ENCODE assay signal across 8 cellular contexts in the genomic region with DNA sequence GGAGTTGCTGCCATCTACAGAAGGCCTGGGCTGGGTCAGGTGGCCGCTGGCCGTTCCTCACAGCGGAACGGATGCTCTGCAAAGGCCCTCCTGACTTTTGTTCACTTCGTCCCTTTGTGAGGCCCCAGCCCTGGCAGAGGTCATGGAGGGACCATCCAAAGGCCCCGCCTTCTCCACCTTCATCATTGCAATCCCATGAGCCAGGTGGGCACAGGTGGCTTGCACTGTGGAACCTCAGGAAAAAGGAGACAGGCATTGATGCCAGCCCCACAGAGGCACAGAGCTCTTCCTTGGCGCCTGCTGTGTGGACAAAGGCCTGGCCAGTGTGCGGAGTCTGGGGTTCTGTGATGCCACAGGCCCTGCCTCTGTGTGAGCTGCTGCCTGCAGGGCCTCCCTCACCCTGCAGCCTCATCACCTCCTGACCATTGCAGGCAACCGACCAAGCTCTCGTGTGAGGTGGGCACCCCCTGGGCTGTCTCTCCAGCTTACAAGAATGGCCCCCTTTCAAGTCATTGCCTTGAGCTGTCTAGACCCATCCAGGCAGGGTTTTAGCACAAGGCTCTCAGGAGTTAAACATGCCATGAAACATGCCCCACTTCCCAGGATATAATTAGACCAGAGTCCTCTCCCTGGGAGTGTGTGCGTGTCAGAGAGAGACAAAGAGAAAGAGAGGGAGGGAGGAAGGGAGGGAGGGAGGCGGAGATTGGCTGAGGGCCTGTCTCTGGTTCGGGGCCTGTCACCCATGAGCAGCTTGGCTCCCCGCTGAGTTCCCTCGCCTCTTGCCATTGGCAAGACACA. TPM values are rescaled to one million over a fixed set of nuclear protein-coding genes. Genes with fewer than 3 reads are reported as not detected.
DNase-seq lines count a peak whose midpoint lies in the region; ATAC-seq, FAIRE-seq and TF ChIP-seq lines count a peak whose summit lies in the region.

No MANE protein-coding gene starts in this region.

- peaks cover 21% of the 10 kb centered on the region for H3F3A ChIP-seq in smooth muscle cell (ENCODE audit: low read depth)

- H3K27me3 ChIP-seq in body of pancreas (no peaks in the 10 kb centered on the region), keratinocyte (ENCODE audit: control insufficient read depth, extremely low read depth, insufficient read depth, low read length) (no peaks in the 10 kb centered on the region), smooth muscle cell (ENCODE audit: low read depth) (no peaks in the 10 kb centered on the region)

- no peak overlapping the region; the same call in 1 of the 2 replicates for H3K4me3 ChIP-seq in AG10803 (ENCODE audit: low read length)
- no peak overlapping the region for H3K4me3 ChIP-seq in body of pancreas
- H3K4me3 ChIP-seq in keratinocyte (ENCODE audit: control insufficient read depth in 2 of 3, extremely low read depth in 1 of 3, insufficient read depth in 2 of 3, low read depth in 1 of 3, low read length in 3 of 3) = no peak overlapping the region
- H3K4me3 ChIP-seq in smooth muscle cell = no peak overlapping the region

- H3K79me2 ChIP-seq in keratinocyte (ENCODE audit: control insufficient read depth, insufficient read depth, low read length) (no peaks in the 10 kb centered on the region), smooth muscle cell (ENCODE audit: low read depth) (no peaks in the 10 kb centered on the region)

- H3K4me1 ChIP-seq in body of pancreas = peaks cover 17% of the 10 kb centered on the region
- peaks cover 13% of the 10 kb centered on the region for H3K4me1 ChIP-seq in keratinocyte (ENCODE audit: control insufficient read depth, extremely low read depth, insufficient read depth, low read length)
- peaks cover 19% of the 10 kb centered on the region for H3K4me1 ChIP-seq in smooth muscle cell (ENCODE audit: low read depth)

- dilution Hi-C loops in keratinocyte (cut with MboI; ENCODE audit: extremely low pct_ligation_motif_present, low sequenced_read_pairs) = no loop called here

- no peaks in the 10 kb centered on the region for H3K9me3 ChIP-seq in body of pancreas
- no peaks in the 10 kb centered on the region for H3K9me3 ChIP-seq in keratinocyte (ENCODE audit: control insufficient read depth, low read depth, low read length)
- no peaks in the 10 kb centered on the region for H3K9me3 ChIP-seq in smooth muscle cell (replicated peaks; ENCODE audit: low read depth)

- intact Hi-C loops in body of pancreas (cut with DNase I) = no loop called here

- peak overlapping the region; percentile 6 for H3K4me2 ChIP-seq in keratinocyte (ENCODE audit: control insufficient read depth, extremely low read depth, insufficient read depth, low read depth, low read length)
- peak overlapping the region; percentile 62 for H3K4me2 ChIP-seq in smooth muscle cell

- H3K9ac ChIP-seq in keratinocyte (ENCODE audit: control insufficient read depth, extremely low read depth, insufficient read depth, low read length) = peak overlapping the region; percentile 28
- peak overlapping the region; percentile 69 for H3K9ac ChIP-seq in smooth muscle cell (ENCODE audit: low read depth)

- TF ChIP-seq CTCF in AG10803 (conservative IDR thresholded peaks at IDR 0.05; ENCODE audit: low read length) (no peak), body of pancreas (IDR thresholded peaks at IDR 0.05) (no peak), keratinocyte (optimal IDR thresholded peaks at IDR 0.05 in 1 of 3, IDR thresholded peaks at IDR 0.05 in 1 of 3, conservative IDR thresholded peaks at IDR 0.05 in 1 of 3; ENCODE audit: extremely low read depth in 1 of 3, insufficient read depth in 2 of 3, low read length in 3 of 3) (no peak), smooth muscle cell (IDR thresholded peaks at IDR 0.05; ENCODE audit: borderline replicate concordance, insufficient read depth, poor library complexity, severe bottlenecking) (no peak)

- no peak for TF ChIP-seq POLR2A in body of pancreas (IDR thresholded peaks at IDR 0.05)

- H3K9me1 ChIP-seq in keratinocyte (ENCODE audit: control insufficient read depth, extremely low read depth, insufficient read depth, low read length) = no peaks in the 10 kb centered on the region

- no peak for FAIRE-seq in keratinocyte (lab: Jason Lieb, UNC)

- peak overlapping the region; percentile 62 to 73 (median 65) for H3K27ac ChIP-seq in body of pancreas
- peak overlapping the region; percentile 32 for H3K27ac ChIP-seq in keratinocyte (ENCODE audit: control insufficient read depth, insufficient read depth, low read length)
- H3K27ac ChIP-seq in smooth muscle cell (ENCODE audit: low read depth) = peak overlapping the region; percentile 95

- ATAC-seq in body of pancreas (peak; percentile 88), GM21717 (IDR thresholded peaks at IDR 0.05; ENCODE audit: unreplicated experiment) (no peak), HG02870 (IDR thresholded peaks at IDR 0.05; ENCODE audit: unreplicated experiment) (no peak), HG02642 (IDR thresholded peaks at IDR 0.05; ENCODE audit: poor library complexity, unreplicated experiment) (no peak)

- peak; percentile 89 for DNase-seq in AG10803 (ENCODE audit: low read depth)
- peak; percentile 100 for DNase-seq in NCI-H2029 (lab: John Stamatoyannopoulos, UW)
- peak; percentile 59 to 80 (median 76) for DNase-seq in body of pancreas
- DNase-seq in keratinocyte (ENCODE audit: low read depth, low spot score) = no peak
- peak; percentile 54 for DNase-seq in smooth muscle cell (lab: John Stamatoyannopoulos, UW; ENCODE audit: unreplicated experiment)

- WGBS in body of pancreas, 2 donors = 45 to 63% methylated on average over 9 to 15 of the region's 15 CpGs
- WGBS in smooth muscle cell (ENCODE audit: low lambda C conversion rate) = 60% methylated on average over 14 of the region's 15 CpGs

- no peaks in the 10 kb centered on the region for H3K36me3 ChIP-seq in body of pancreas (replicated peaks in 1 of 2; ENCODE audit: insufficient read depth in 1 of 2, low read depth in 2 of 2)
- H3K36me3 ChIP-seq in keratinocyte (ENCODE audit: control insufficient read depth in 2 of 2, extremely low read depth in 1 of 2, insufficient read depth in 2 of 2, low read length in 2 of 2) = no peaks in the 10 kb centered on the region
- no peaks in the 10 kb centered on the region for H3K36me3 ChIP-seq in smooth muscle cell (ENCODE audit: low read depth)

- H4K20me1 ChIP-seq in keratinocyte (ENCODE audit: control insufficient read depth, extremely low read depth, insufficient read depth, low read length) = no peaks in the 10 kb centered on the region
- no peaks in the 10 kb centered on the region for H4K20me1 ChIP-seq in smooth muscle cell (ENCODE audit: low read depth)

- peak overlapping the region; percentile 85 for H2AFZ ChIP-seq in keratinocyte (ENCODE audit: control insufficient read depth, low read length)
- peak overlapping the region; percentile 87 for H2AFZ ChIP-seq in smooth muscle cell (ENCODE audit: low read depth)

RNA-seq across cellular contexts. Expression of a gene that starts 19.3 kb away (rescaled TPM):
- 100 to 1,000 TPM; 330 to 345 TPM for total RNA-seq in body of pancreas
- polyA plus RNA-seq in keratinocyte = 35.2 to 123 TPM (median 92.6 TPM) in 3 replicates
- 199 TPM for polyA plus RNA-seq in keratinocyte (2011; ENCODE audit: low read depth)
- polyA plus RNA-seq in keratinocyte (2011; cell fraction: cytosol; rRNA removed) = 33.0 and 56.7 TPM in 2 replicates
- polyA plus RNA-seq in keratinocyte (2011; cell fraction: nucleus; rRNA removed) = 250 and 467 TPM in 2 replicates
- polyA plus RNA-seq in keratinocyte (2012; ENCODE audit: low replicate concordance) = 30.3 and 200 TPM in 2 replicates
- polyA minus RNA-seq in keratinocyte = 122 to 241 TPM (median 215 TPM) in 3 replicates
- polyA minus RNA-seq in keratinocyte (2011; cell fraction: cytosol; rRNA and poly(A)+ RNA removed) = 85.2 TPM
- polyA minus RNA-seq in keratinocyte (2011; cell fraction: nucleus; rRNA and poly(A)+ RNA removed) = 232 and 287 TPM in 2 replicates
- total RNA-seq in smooth muscle cell = 170 and 215 TPM in 2 replicates
- 207 and 223 TPM in 2 replicates for polyA plus RNA-seq in smooth muscle cell

Comparison
In these comparisons a context has a peak if more than half of its experiments do, and no peak if none do; other contexts are left out.
1. H3K27ac ChIP-seq: peak in every context shown above with its lines; median percentile 95 in smooth muscle cell; 65 in body of pancreas; 32 in keratinocyte.